In genomic region chr11:133579165-133580031, GRCh38 we compare ENCODE assay signal across 31 cellular contexts. TPM values are rescaled to one million over a fixed set of nuclear protein-coding genes. Genes with fewer than 3 reads are reported as not detected.
DNase-seq lines count a peak whose midpoint lies in the region; TF ChIP-seq lines count a peak whose summit lies in the region.
"Had no signal": no experiment of that assay in that cellular context is flagged by ENCODE, and none has a peak within 500 bp of the region (broad histone marks: within the 10 kb centered on the region; RNA-seq: fewer than 3 reads in every experiment).

No MANE protein-coding gene starts in this region.

- no peaks in the 10 kb centered on the region for H3K36me3 Mint-ChIP-seq in neural progenitor cell
- H3K36me3 Mint-ChIP-seq: activated CD4-positive, alpha-beta memory T cell treated with anti-CD3 and anti-CD28 coated beads for 36 hours; activated naive CD4-positive, alpha-beta T cell treated with anti-CD3 and anti-CD28 coated beads, Interleukin-2, amount 10 ng/mL, durations not matched to agents 7 days and 5 days; CD4-positive, CD25-positive, alpha-beta regulatory T cell; memory B cell had no signal

- no peaks in the 10 kb centered on the region for H4K20me1 ChIP-seq in neural progenitor cell (ENCODE audit: low read depth)

- H3K4me3 Mint-ChIP-seq in neural progenitor cell, result no peak overlapping the region
- H3K4me3 Mint-ChIP-seq: activated CD4-positive, alpha-beta memory T cell treated with anti-CD3 and anti-CD28 coated beads for 36 hours; activated naive CD4-positive, alpha-beta T cell treated with anti-CD3 and anti-CD28 coated beads, Interleukin-2, amount 10 ng/mL, durations not matched to agents 7 days and 5 days; activated T-helper 1 cell treated with anti-CD3 and anti-CD28 coated beads, Interleukin-12 subunit alpha, Interleukin-12 subunit beta, Interleukin-2, Interleukin-4 antibody, amounts not matched to agents 30 ng/mL and 10 ng/mL and 1 ng/mL, durations not matched to agents 14 hours and 24 hours and 36 hours; CD4-positive, CD25-positive, alpha-beta regulatory T cell; memory B cell had no signal

- H3K27ac Mint-ChIP-seq in neural progenitor cell, result no peak overlapping the region
- H3K27ac Mint-ChIP-seq: activated CD4-positive, alpha-beta memory T cell treated with anti-CD3 and anti-CD28 coated beads for 36 hours; activated naive CD4-positive, alpha-beta T cell treated with anti-CD3 and anti-CD28 coated beads, Interleukin-2, amount 10 ng/mL, durations not matched to agents 7 days and 5 days; activated T-helper 1 cell treated with anti-CD3 and anti-CD28 coated beads, Interleukin-12 subunit alpha, Interleukin-12 subunit beta, Interleukin-2, Interleukin-4 antibody, amounts not matched to agents 30 ng/mL and 10 ng/mL and 1 ng/mL, durations not matched to agents 14 hours and 24 hours and 36 hours; CD4-positive, CD25-positive, alpha-beta regulatory T cell; memory B cell had no signal

- H3K36me3 ChIP-seq in esophagus muscularis mucosa (no peaks in the 10 kb centered on the region), neural progenitor cell (no peaks in the 10 kb centered on the region)
- H3K36me3 ChIP-seq: MG63, SJCRH30, stomach, tibial artery had no signal

- H3K27ac ChIP-seq in esophagus muscularis mucosa (replicated peaks in 1 of 4), result no peak overlapping the region
- H3K27ac ChIP-seq in neural progenitor cell, result no peak overlapping the region
- H3K27ac ChIP-seq: 22Rv1, SJCRH30, stomach, tibial artery had no signal

- peaks cover 0 to 13% (median 0%) of the 10 kb centered on the region in 4 donors for H3K27me3 ChIP-seq in esophagus muscularis mucosa
- no peaks in the 10 kb centered on the region for H3K27me3 ChIP-seq in neural progenitor cell
- H3K27me3 ChIP-seq: MG63, SJCRH30 had no signal

- H3K27me3 Mint-ChIP-seq in neural progenitor cell (ENCODE audit: insufficient read depth, low read depth), result peaks cover 7% of the 10 kb centered on the region
- H3K27me3 Mint-ChIP-seq: activated CD4-positive, alpha-beta memory T cell treated with anti-CD3 and anti-CD28 coated beads for 36 hours; activated naive CD4-positive, alpha-beta T cell treated with anti-CD3 and anti-CD28 coated beads, Interleukin-2, amount 10 ng/mL, durations not matched to agents 7 days and 5 days had no signal

- H3K4me1 ChIP-seq in esophagus muscularis mucosa, result no peaks in the 10 kb centered on the region
- H3K4me1 ChIP-seq in neural progenitor cell, result peaks cover 9% of the 10 kb centered on the region
- H3K4me1 ChIP-seq: SJCRH30, stomach, tibial artery had no signal

- DNase-seq in NCI-H1417 (lab: John Stamatoyannopoulos, UW), result peak in 2 of 3 experiments; percentile 6 to 19
- DNase-seq in NCI-H1417 treated with DMSO at 0.1 percent for 48 hours (lab: John Stamatoyannopoulos, UW), result no peak
- DNase-seq in NCI-H526 (lab: John Stamatoyannopoulos, UW), result peak; percentile 25 to 78
- DNase-seq in esophagus muscularis mucosa (ENCODE audit: extremely low spot score), result peak; percentile 87
- DNase-seq in neural progenitor cell (ENCODE audit: low spot score), result peak; percentile 55
- DNase-seq in NCI-H1436 (lab: John Stamatoyannopoulos, UW), result no peak
- DNase-seq in NCI-H226, result no peak
- no peak for DNase-seq in mucosa of gallbladder (ENCODE audit: low spot score)
- DNase-seq: activated CD4-positive, alpha-beta memory T cell treated with anti-CD3 and anti-CD28 coated beads for 36 hours; activated CD8-positive, alpha-beta memory T cell treated with anti-CD3 and anti-CD28 coated beads, Interleukin-2, amount 50 U/mL, for 4 hours; activated naive CD4-positive, alpha-beta T cell treated with anti-CD3 and anti-CD28 coated beads, Interleukin-2, amount 10 ng/mL, durations not matched to agents 7 days and 5 days; CD4-positive, CD25-positive, alpha-beta regulatory T cell; effector memory CD4-positive, alpha-beta T cell; erythroblast; GOT3; head of caudate nucleus; KG1; left colon; MG63; NCI-H1436 treated with DMSO at 0.1 percent for 48 hours; NCI-H524 treated with DMSO at 0.1 percent for 48 hours; occipital lobe; SJCRH30; stomach; tibial artery had no signal

- 70% methylated on average over 22 of the region's 38 CpGs for WGBS in esophagus muscularis mucosa

- no peak overlapping the region for H3K9ac ChIP-seq in neural progenitor cell

- H3K9me3 ChIP-seq in esophagus muscularis mucosa (no peaks in the 10 kb centered on the region), neural progenitor cell (ENCODE audit: low read depth) (no peaks in the 10 kb centered on the region)
- H3K9me3 ChIP-seq: MG63, SJCRH30, tibial artery had no signal

- peak overlapping the region; percentile 85 for H2AFZ ChIP-seq in neural progenitor cell (replicated peaks)

- H3F3A ChIP-seq in neural progenitor cell (ENCODE audit: low read depth), result no peaks in the 10 kb centered on the region

- no peak for TF ChIP-seq EP300 in esophagus muscularis mucosa (IDR thresholded peaks at IDR 0.05)

- peaks cover 9% of the 10 kb centered on the region for H3K4me1 Mint-ChIP-seq in neural progenitor cell
- H3K4me1 Mint-ChIP-seq: activated naive CD4-positive, alpha-beta T cell treated with anti-CD3 and anti-CD28 coated beads, Interleukin-2, amount 10 ng/mL, durations not matched to agents 7 days and 5 days; CD4-positive, CD25-positive, alpha-beta regulatory T cell; memory B cell had no signal

- peaks cover 6% of the 10 kb centered on the region for H3K9me3 Mint-ChIP-seq in neural progenitor cell
- H3K9me3 Mint-ChIP-seq: activated CD4-positive, alpha-beta memory T cell treated with anti-CD3 and anti-CD28 coated beads for 36 hours; activated T-helper 1 cell treated with anti-CD3 and anti-CD28 coated beads, Interleukin-12 subunit alpha, Interleukin-12 subunit beta, Interleukin-2, Interleukin-4 antibody, amounts not matched to agents 30 ng/mL and 10 ng/mL and 1 ng/mL, durations not matched to agents 14 hours and 24 hours and 36 hours had no signal

- H3K79me2 ChIP-seq in neural progenitor cell (ENCODE audit: low read depth), result no peaks in the 10 kb centered on the region

- no peak for TF ChIP-seq POLR2A in esophagus muscularis mucosa (IDR thresholded peaks at IDR 0.05; ENCODE audit: low read depth)

- intact Hi-C loops in esophagus muscularis mucosa (cut with DNase I), result no loop called here

- TF ChIP-seq CTCF in esophagus muscularis mucosa (IDR thresholded peaks at IDR 0.05), result no peak
- no peak for TF ChIP-seq CTCF in neural progenitor cell (IDR thresholded peaks at IDR 0.05)

- peak overlapping the region; percentile 45 for H3K4me2 ChIP-seq in neural progenitor cell

- no peak overlapping the region for H3K4me3 ChIP-seq in esophagus muscularis mucosa
- no peak overlapping the region for H3K4me3 ChIP-seq in neural progenitor cell
- H3K4me3 ChIP-seq: MG63, SJCRH30, stomach, tibial artery had no signal

RNA-seq across cellular contexts. Expression of gene OPCML, which starts 47.1 kb away (rescaled TPM):
- total RNA-seq in esophagus muscularis mucosa (under 1 TPM; 0.06 to 0.83 (median 0.24) TPM), neural progenitor cell (ENCODE audit: low replicate concordance) (0.02 and 0.03 TPM in 2 replicates), mucosa of gallbladder (0.09 TPM)
- total RNA-seq: activated CD4-positive, alpha-beta memory T cell treated with anti-CD3 and anti-CD28 coated beads for 36 hours; activated T-helper 1 cell treated with anti-CD3 and anti-CD28 coated beads, Interleukin-12 subunit alpha, Interleukin-12 subunit beta, Interleukin-2, Interleukin-4 antibody, amounts not matched to agents 30 ng/mL and 10 ng/mL and 1 ng/mL, durations not matched to agents 14 hours and 24 hours and 36 hours; CD4-positive, CD25-positive, alpha-beta regulatory T cell; Daoy; fibroblast of villous mesenchyme; pulmonary artery endothelial cell; SJCRH30 had no signal

Comparison
In these comparisons a context has a peak if more than half of its experiments do, and no peak if none do; other contexts are left out.
1. DNase-seq: peak in NCI-H1417 (2 of 3), NCI-H526 (2 of 2), esophagus muscularis mucosa (single experiment) and neural progenitor cell (single experiment); none in NCI-H1417 treated with DMSO at 0.1 percent for 48 hours (single experiment), NCI-H1436 (single experiment), NCI-H226 (single experiment) and mucosa of gallbladder (single experiment).